Comparison of ENCODE assay signal across 16 cellular contexts in genomic region chr2:128289439-128289838, GRCh38. TPM values are rescaled to one million over a fixed set of nuclear protein-coding genes. Genes with fewer than 3 reads are reported as not detected.
A peak's percentile ranks its signal among the peaks of the same experiment; 100 is the strongest.
DNase-seq lines count a peak whose midpoint lies in the region; ATAC-seq and TF ChIP-seq lines count a peak whose summit lies in the region.
"Had no signal": no experiment of that assay in that cellular context is flagged by ENCODE, and none has a peak within 500 bp of the region (broad histone marks: within the 10 kb centered on the region; RNA-seq: fewer than 3 reads in every experiment).

No MANE protein-coding gene starts in this region.

- H3K4me2 ChIP-seq in GM23338, result peak overlapping the region; percentile 56
- peak overlapping the region; percentile 12 for H3K4me2 ChIP-seq in neural progenitor cell

- H3K4me3 Mint-ChIP-seq in GM23338 (peak overlapping the region; percentile 26; the same call in 2 of the 3 replicates), neural progenitor cell (no peak overlapping the region)
- H3K4me3 Mint-ChIP-seq: activated CD4-positive, alpha-beta memory T cell treated with anti-CD3 and anti-CD28 coated beads, Interleukin-2, amount 10 ng/mL, durations not matched to agents 7 days and 5 days; activated naive CD8-positive, alpha-beta T cell treated with anti-CD3 and anti-CD28 coated beads, Interleukin-2, amount 50 U/mL, for 24 hours had no signal

- H3K79me2 ChIP-seq in GM23338 (replicated peaks; ENCODE audit: insufficient read depth), result peaks cover 94% of the 10 kb centered on the region
- H3K79me2 ChIP-seq in neural progenitor cell (ENCODE audit: low read depth), result peaks cover 98% of the 10 kb centered on the region

- no peak overlapping the region for H3K9ac ChIP-seq in neural progenitor cell

- H3K36me3 Mint-ChIP-seq in GM23338 (ENCODE audit: low read depth), result peaks cover 6% of the 10 kb centered on the region; the same call in 1 of the 3 replicates
- H3K36me3 Mint-ChIP-seq in neural progenitor cell, result peaks cover 10% of the 10 kb centered on the region

- peaks cover 8% of the 10 kb centered on the region for H3K27me3 Mint-ChIP-seq in GM23338 (ENCODE audit: insufficient read depth, low read depth, poor library complexity)
- peaks cover 2% of the 10 kb centered on the region for H3K27me3 Mint-ChIP-seq in neural progenitor cell (ENCODE audit: insufficient read depth, low read depth)
- H3K27me3 Mint-ChIP-seq: activated CD4-positive, alpha-beta memory T cell treated with anti-CD3 and anti-CD28 coated beads, Interleukin-2, amount 10 ng/mL, durations not matched to agents 7 days and 5 days; activated naive CD8-positive, alpha-beta T cell treated with anti-CD3 and anti-CD28 coated beads, Interleukin-2, amount 50 U/mL, for 24 hours had no signal

- peaks cover 35% of the 10 kb centered on the region for H4K20me1 ChIP-seq in GM23338 (replicated peaks; ENCODE audit: insufficient read depth)
- peaks cover 100% of the 10 kb centered on the region for H4K20me1 ChIP-seq in neural progenitor cell (ENCODE audit: low read depth)

- no peaks in the 10 kb centered on the region for H3K9me3 Mint-ChIP-seq in GM23338
- peaks cover 2% of the 10 kb centered on the region for H3K9me3 Mint-ChIP-seq in neural progenitor cell
- H3K9me3 Mint-ChIP-seq: activated CD4-positive, alpha-beta memory T cell treated with anti-CD3 and anti-CD28 coated beads, Interleukin-2, amount 10 ng/mL, durations not matched to agents 7 days and 5 days; activated naive CD8-positive, alpha-beta T cell treated with anti-CD3 and anti-CD28 coated beads, Interleukin-2, amount 50 U/mL, for 24 hours had no signal

- H3K4me3 ChIP-seq in GM23338, result no peak overlapping the region
- H3K4me3 ChIP-seq in foreskin fibroblast (ENCODE audit: low read depth in 1 of 2, low read length in 2 of 2), result no peak overlapping the region
- no peak overlapping the region for H3K4me3 ChIP-seq in neural progenitor cell
- H3K4me3 ChIP-seq: cardiac muscle cell, testis had no signal

- peak overlapping the region; percentile 35; the same call in 1 of the 2 replicates for H3K27ac Mint-ChIP-seq in GM23338
- H3K27ac Mint-ChIP-seq in neural progenitor cell, result no peak overlapping the region
- H3K27ac Mint-ChIP-seq: activated CD4-positive, alpha-beta memory T cell treated with anti-CD3 and anti-CD28 coated beads, Interleukin-2, amount 10 ng/mL, durations not matched to agents 7 days and 5 days; activated naive CD8-positive, alpha-beta T cell treated with anti-CD3 and anti-CD28 coated beads, Interleukin-2, amount 50 U/mL, for 24 hours had no signal

- H3K27me3 ChIP-seq in GM23338 (ENCODE audit: insufficient read depth) (no peaks in the 10 kb centered on the region), neural progenitor cell (no peaks in the 10 kb centered on the region)
- H3K27me3 ChIP-seq: cardiac muscle cell, testis had no signal

- H3K4me1 ChIP-seq in GM23338 (ENCODE audit: insufficient read depth), result peaks cover 21% of the 10 kb centered on the region
- peaks cover 15% of the 10 kb centered on the region for H3K4me1 ChIP-seq in neural progenitor cell

- no peaks in the 10 kb centered on the region for H3F3A ChIP-seq in GM23338 (replicated peaks; ENCODE audit: low read depth)
- no peaks in the 10 kb centered on the region for H3F3A ChIP-seq in neural progenitor cell (ENCODE audit: low read depth)

- H3K9me2 ChIP-seq in GM23338 (ENCODE audit: insufficient read depth), result no peaks in the 10 kb centered on the region

- peaks cover 47% of the 10 kb centered on the region for H3K4me1 Mint-ChIP-seq in GM23338
- H3K4me1 Mint-ChIP-seq in neural progenitor cell, result peaks cover 18% of the 10 kb centered on the region
- H3K4me1 Mint-ChIP-seq: activated CD4-positive, alpha-beta memory T cell treated with anti-CD3 and anti-CD28 coated beads, Interleukin-2, amount 10 ng/mL, durations not matched to agents 7 days and 5 days had no signal

- H3K36me3 ChIP-seq in GM23338 (ENCODE audit: insufficient read depth) (no peaks in the 10 kb centered on the region), neural progenitor cell (no peaks in the 10 kb centered on the region)
- H3K36me3 ChIP-seq: cardiac muscle cell had no signal

- H3K9me3 ChIP-seq in neural progenitor cell (ENCODE audit: low read depth), result no peaks in the 10 kb centered on the region
- H3K9me3 ChIP-seq: testis had no signal

- TF ChIP-seq CTCF in GM23338 (conservative IDR thresholded peaks at IDR 0.05; ENCODE audit: low read depth in 2 of 2) (no peak), foreskin fibroblast (IDR thresholded peaks at IDR 0.05; ENCODE audit: low read depth, low read length) (no peak), neural progenitor cell (IDR thresholded peaks at IDR 0.05) (no peak)

- no peak overlapping the region for H2AFZ ChIP-seq in GM23338
- H2AFZ ChIP-seq in neural progenitor cell (replicated peaks), result no peak overlapping the region

- ATAC-seq in GM23338 (peak; percentile 14), GM21576 (IDR thresholded peaks at IDR 0.05; ENCODE audit: unreplicated experiment) (no peak), HG02571 (IDR thresholded peaks at IDR 0.05; ENCODE audit: unreplicated experiment) (no peak)
- ATAC-seq: activated naive CD8-positive, alpha-beta T cell treated with anti-CD3 and anti-CD28 coated beads, Interleukin-2, amount 50 U/mL, for 24 hours had no signal

- DNase-seq in GM23338 (ENCODE audit: low spot score), result peak; percentile 59
- DNase-seq in NCI-H2171 (lab: John Stamatoyannopoulos, UW), result peak; percentile 95
- DNase-seq in foreskin fibroblast, result peak; percentile 38 to 43
- peak; percentile 50 for DNase-seq in neural progenitor cell (ENCODE audit: low spot score)
- no peak for DNase-seq in NCI-H2029 (lab: John Stamatoyannopoulos, UW)
- no peak for DNase-seq in hypothalamus (lab: John Stamatoyannopoulos, UW)
- DNase-seq: activated CD4-positive, alpha-beta memory T cell treated with anti-CD3 and anti-CD28 coated beads, Interleukin-2, amount 10 ng/mL, durations not matched to agents 7 days and 5 days; activated naive CD8-positive, alpha-beta T cell treated with anti-CD3 and anti-CD28 coated beads, Interleukin-2, amount 50 U/mL, for 24 hours; activated T-cell treated with anti-CD3 and anti-CD28 coated beads, Interleukin-2, amount 50 U/mL, for 48 hours; small intestine; testis had no signal

- H3K27ac ChIP-seq in GM23338 (ENCODE audit: low read depth) (no peak overlapping the region), neural progenitor cell (no peak overlapping the region)
- H3K27ac ChIP-seq: cardiac muscle cell, RWPE1, testis, VCaP had no signal

TF ChIP-seq in GM23338, 12 proteins besides CTCF, POLR2A, EP300 and RAD21 (continues in another document):
- no peak for TF ChIP-seq ZNF114 (CRISPR knock-in tag; IDR thresholded peaks at IDR 0.05)

RNA-seq across cellular contexts. Expression of gene HS6ST1, which starts 29.2 kb away (rescaled TPM):
- total RNA-seq in GM23338 (2014; rRNA removed; shearing (Covaris generic)), result 76.4 and 106 TPM in 2 replicates
- 21.1 and 22.5 TPM in 2 replicates for polyA plus RNA-seq in GM23338 (2016; fragmentation: Nextera tagmentation; extraction: Ambion mirVana)
- 31.1 and 71.0 TPM in 2 replicates for total RNA-seq in neural progenitor cell (ENCODE audit: low replicate concordance)

Comparison
In these comparisons a context has a peak if more than half of its experiments do, and no peak if none do; other contexts are left out.
1. DNase-seq: peak in GM23338 (single experiment), NCI-H2171 (single experiment), foreskin fibroblast (2 of 2) and neural progenitor cell (single experiment); none in NCI-H2029 (single experiment) and hypothalamus (0 of 51).